Comparison of ENCODE assay signal across 16 cellular contexts in the genomic region with DNA sequence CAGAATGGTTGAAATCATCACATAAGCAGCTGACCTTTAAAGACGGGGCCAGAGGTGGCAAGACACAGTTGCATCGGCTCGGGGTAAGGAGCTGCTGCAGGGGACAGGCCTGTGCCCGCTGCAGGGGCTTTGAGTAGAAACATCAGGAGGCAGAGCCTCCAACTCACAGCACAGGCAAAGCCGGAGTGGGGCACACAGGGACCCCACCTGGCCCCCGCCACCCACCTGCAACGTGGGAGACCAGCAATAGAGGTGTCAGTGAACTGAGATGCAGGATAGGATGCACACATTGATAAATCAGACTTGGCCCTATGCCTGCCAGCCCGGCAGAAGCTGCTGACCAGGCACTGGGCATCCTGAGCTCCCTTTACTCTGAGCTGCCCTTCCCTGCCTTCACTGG.
A peak's percentile ranks its signal among the peaks of the same experiment; 100 is the strongest.
DNase-seq lines count a peak whose midpoint lies in the region; ATAC-seq and TF ChIP-seq lines count a peak whose summit lies in the region.
"Had no signal": no experiment of that assay in that cellular context is flagged by ENCODE, and none has a peak within 500 bp of the region (broad histone marks: within the 10 kb centered on the region; RNA-seq: fewer than 3 reads in every experiment).

No MANE protein-coding gene starts in this region.

- no peak overlapping the region for H3K4me3 Mint-ChIP-seq in activated naive CD8-positive, alpha-beta T cell treated with anti-CD3 and anti-CD28 coated beads, Interleukin-2, amount 10 ng/mL, durations not matched to agents 7 days and 5 days
- no peak overlapping the region for H3K4me3 Mint-ChIP-seq in activated naive CD8-positive, alpha-beta T cell treated with anti-CD3 and anti-CD28 coated beads for 36 hours
- no peak overlapping the region for H3K4me3 Mint-ChIP-seq in stimulated activated memory B cell treated with anti-CD40 and anti-IgM and Interleukin-4, amounts not matched to agents 10 μg/mL and 1 μg/mL and 100 μg/mL, for 72 hours
- H3K4me3 Mint-ChIP-seq: CD8-positive, alpha-beta memory T cell had no signal

- H3K36me3 Mint-ChIP-seq in activated naive CD8-positive, alpha-beta T cell treated with anti-CD3 and anti-CD28 coated beads, Interleukin-2, amount 10 ng/mL, durations not matched to agents 7 days and 5 days = no peaks in the 10 kb centered on the region
- H3K36me3 Mint-ChIP-seq in activated naive CD8-positive, alpha-beta T cell treated with anti-CD3 and anti-CD28 coated beads for 36 hours = no peaks in the 10 kb centered on the region
- no peaks in the 10 kb centered on the region for H3K36me3 Mint-ChIP-seq in stimulated activated memory B cell treated with anti-CD40 and anti-IgM and Interleukin-4, amounts not matched to agents 10 μg/mL and 1 μg/mL and 100 μg/mL, for 72 hours

- no peak for TF ChIP-seq CTCF in RWPE2 (IDR thresholded peaks at IDR 0.05; ENCODE audit: poor library complexity, severe bottlenecking)
- TF ChIP-seq CTCF in left lung (IDR thresholded peaks at IDR 0.05) = no peak
- TF ChIP-seq CTCF in sigmoid colon (IDR thresholded peaks at IDR 0.05) = no peak
- TF ChIP-seq CTCF in GM10266 (IDR thresholded peaks at IDR 0.05; ENCODE audit: control insufficient read depth, insufficient read depth, low read depth, missing control alignments) = no peak

- peaks cover 1% of the 10 kb centered on the region for H3K9me3 Mint-ChIP-seq in activated naive CD8-positive, alpha-beta T cell treated with anti-CD3 and anti-CD28 coated beads, Interleukin-2, amount 10 ng/mL, durations not matched to agents 7 days and 5 days
- no peaks in the 10 kb centered on the region for H3K9me3 Mint-ChIP-seq in activated naive CD8-positive, alpha-beta T cell treated with anti-CD3 and anti-CD28 coated beads for 36 hours
- peaks cover 9% of the 10 kb centered on the region for H3K9me3 Mint-ChIP-seq in stimulated activated memory B cell treated with anti-CD40 and anti-IgM and Interleukin-4, amounts not matched to agents 10 μg/mL and 1 μg/mL and 100 μg/mL, for 72 hours

- peaks cover 4% of the 10 kb centered on the region for H3K27me3 Mint-ChIP-seq in activated naive CD8-positive, alpha-beta T cell treated with anti-CD3 and anti-CD28 coated beads, Interleukin-2, amount 10 ng/mL, durations not matched to agents 7 days and 5 days
- peaks cover 3% of the 10 kb centered on the region for H3K27me3 Mint-ChIP-seq in activated naive CD8-positive, alpha-beta T cell treated with anti-CD3 and anti-CD28 coated beads for 36 hours
- H3K27me3 Mint-ChIP-seq in stimulated activated memory B cell treated with anti-CD40 and anti-IgM and Interleukin-4, amounts not matched to agents 10 μg/mL and 1 μg/mL and 100 μg/mL, for 72 hours = peaks cover 4% of the 10 kb centered on the region

- intact Hi-C loops in left lung (cut with DNase I) (no loop called here), sigmoid colon (cut with DNase I) (no loop called here)

- peak; percentile 8 for DNase-seq in activated naive CD8-positive, alpha-beta T cell treated with anti-CD3 and anti-CD28 coated beads, Interleukin-2, amount 10 ng/mL, durations not matched to agents 7 days and 5 days
- DNase-seq in activated naive CD8-positive, alpha-beta T cell treated with anti-CD3 and anti-CD28 coated beads for 36 hours = no peak
- DNase-seq in RWPE2 (ENCODE audit: low spot score) = peak; percentile 32
- peak; percentile 6 to 31 for DNase-seq in left lung
- peak; percentile 28 for DNase-seq in sigmoid colon
- DNase-seq in GM10266 (ENCODE audit: extremely low spot score) = no peak
- DNase-seq: 8988T, AML-193, DMS53, GF-D8 had no signal

- no peaks in the 10 kb centered on the region for H3K36me3 ChIP-seq in RWPE2 (ENCODE audit: low read depth)
- H3K36me3 ChIP-seq in left lung = no peaks in the 10 kb centered on the region
- no peaks in the 10 kb centered on the region for H3K36me3 ChIP-seq in sigmoid colon
- H3K36me3 ChIP-seq: BLaER1, HAP-1 had no signal

- POLR2A ChIA-PET in activated naive CD8-positive, alpha-beta T cell treated with anti-CD3 and anti-CD28 coated beads, Interleukin-2, amount 10 ng/mL, durations not matched to agents 7 days and 5 days (lab: Charles Lee) = no interaction called here

- H3K4me1 ChIP-seq in RWPE2 (ENCODE audit: insufficient read depth, poor library complexity, severe bottlenecking) (no peaks in the 10 kb centered on the region), left lung (no peaks in the 10 kb centered on the region), sigmoid colon (no peaks in the 10 kb centered on the region)
- H3K4me1 ChIP-seq: HAP-1 had no signal

- H3K9me3 ChIP-seq in RWPE2 (ENCODE audit: severe bottlenecking) (no peaks in the 10 kb centered on the region), left lung (no peaks in the 10 kb centered on the region), sigmoid colon (no peaks in the 10 kb centered on the region)
- H3K9me3 ChIP-seq: BLaER1, Caco-2, HAP-1 had no signal

- no peak overlapping the region for H3K27ac ChIP-seq in RWPE2 (ENCODE audit: poor library complexity, severe bottlenecking)
- H3K27ac ChIP-seq in left lung = no peak overlapping the region
- H3K27ac ChIP-seq in sigmoid colon = no peak overlapping the region
- H3K27ac ChIP-seq: BLaER1 had no signal

- WGBS in sigmoid colon, 2 donors = 79 to 81% methylated on average over 8 of the region's 8 CpGs

- H3K27me3 ChIP-seq in RWPE2 (ENCODE audit: insufficient read depth, poor library complexity, severe bottlenecking) = no peaks in the 10 kb centered on the region
- peaks cover 0 to 33% of the 10 kb centered on the region in 2 donors for H3K27me3 ChIP-seq in left lung
- peaks cover 0 to 11% (median 9%) of the 10 kb centered on the region in 3 donors for H3K27me3 ChIP-seq in sigmoid colon
- H3K27me3 ChIP-seq: BLaER1 had no signal

- TF ChIP-seq EP300 in sigmoid colon (IDR thresholded peaks at IDR 0.05) = no peak

- TF ChIP-seq POLR2A in sigmoid colon (IDR thresholded peaks at IDR 0.05) = no peak

- no peak overlapping the region for H3K27ac Mint-ChIP-seq in activated naive CD8-positive, alpha-beta T cell treated with anti-CD3 and anti-CD28 coated beads, Interleukin-2, amount 10 ng/mL, durations not matched to agents 7 days and 5 days
- no peak overlapping the region for H3K27ac Mint-ChIP-seq in activated naive CD8-positive, alpha-beta T cell treated with anti-CD3 and anti-CD28 coated beads for 36 hours
- H3K27ac Mint-ChIP-seq in stimulated activated memory B cell treated with anti-CD40 and anti-IgM and Interleukin-4, amounts not matched to agents 10 μg/mL and 1 μg/mL and 100 μg/mL, for 72 hours = no peak overlapping the region
- H3K27ac Mint-ChIP-seq: CD8-positive, alpha-beta memory T cell had no signal

- ATAC-seq in activated naive CD8-positive, alpha-beta T cell treated with anti-CD3 and anti-CD28 coated beads, Interleukin-2, amount 10 ng/mL, durations not matched to agents 7 days and 5 days (ENCODE audit: low read depth) = no peak
- ATAC-seq in RWPE2 (ENCODE audit: low read depth) (no peak), left lung (no peak), HG02852 (IDR thresholded peaks at IDR 0.05; ENCODE audit: unreplicated experiment) (no peak)
- ATAC-seq in stimulated activated memory B cell treated with anti-CD40 and anti-IgM and Interleukin-4, amounts not matched to agents 10 μg/mL and 1 μg/mL and 100 μg/mL, for 72 hours = no peak

- H3K4me3 ChIP-seq in RWPE2 (ENCODE audit: severe bottlenecking) (no peak overlapping the region), left lung (no peak overlapping the region), sigmoid colon (no peak overlapping the region)
- H3K4me3 ChIP-seq: BLaER1, HAP-1 had no signal

- peaks cover 4% of the 10 kb centered on the region for H3K4me1 Mint-ChIP-seq in activated naive CD8-positive, alpha-beta T cell treated with anti-CD3 and anti-CD28 coated beads, Interleukin-2, amount 10 ng/mL, durations not matched to agents 7 days and 5 days
- H3K4me1 Mint-ChIP-seq in activated naive CD8-positive, alpha-beta T cell treated with anti-CD3 and anti-CD28 coated beads for 36 hours = no peaks in the 10 kb centered on the region
- H3K4me1 Mint-ChIP-seq in stimulated activated memory B cell treated with anti-CD40 and anti-IgM and Interleukin-4, amounts not matched to agents 10 μg/mL and 1 μg/mL and 100 μg/mL, for 72 hours = no peaks in the 10 kb centered on the region

Comparison
In these comparisons a context has a peak if more than half of its experiments do, and no peak if none do; other contexts are left out.
1. DNase-seq: peak in activated naive CD8-positive, alpha-beta T cell treated with anti-CD3 and anti-CD28 coated beads, Interleukin-2, amount 10 ng/mL, durations not matched to agents 7 days and 5 days (single experiment), RWPE2 (single experiment), left lung (2 of 2) and sigmoid colon (single experiment); none in activated naive CD8-positive, alpha-beta T cell treated with anti-CD3 and anti-CD28 coated beads for 36 hours (single experiment) and GM10266 (single experiment).